In the genomic region with DNA sequence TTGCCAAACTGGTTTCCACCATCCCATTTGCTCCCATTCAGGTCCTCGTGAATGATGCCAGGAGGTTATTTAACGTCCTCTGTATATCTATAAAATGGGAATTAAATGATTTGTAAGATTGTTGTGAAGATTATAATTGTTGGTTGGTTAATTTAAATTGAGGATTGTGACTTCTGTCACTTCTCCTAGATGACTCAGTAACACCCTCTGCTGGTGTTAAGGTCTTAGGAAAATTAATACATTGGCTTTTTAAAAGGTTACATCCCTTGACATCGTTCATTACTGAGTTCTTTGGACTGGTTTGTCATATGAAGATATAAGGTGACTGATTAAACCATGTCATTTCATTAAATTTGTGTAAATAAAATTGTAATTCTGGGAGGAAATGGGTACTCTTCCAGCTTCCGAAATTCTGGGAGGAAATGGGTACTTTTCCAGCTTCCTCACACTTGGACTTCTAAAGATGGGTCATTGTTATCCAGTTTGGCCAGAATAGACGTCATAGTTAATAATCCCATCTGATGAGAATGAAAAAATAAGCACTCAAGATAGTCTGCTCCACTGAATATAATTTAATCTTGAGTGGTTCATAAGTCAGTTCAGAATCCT, we compare ENCODE assay signal across 8 cellular contexts. TPM values are rescaled to one million over a fixed set of nuclear protein-coding genes. Genes with fewer than 3 reads are reported as not detected.
DNase-seq lines count a peak whose midpoint lies in the region; ATAC-seq and TF ChIP-seq lines count a peak whose summit lies in the region.

No MANE protein-coding gene starts in this region.

- no peak overlapping the region for H3K4me3 ChIP-seq in DND-41 (ENCODE audit: low read depth in 1 of 2, low read length in 2 of 2)
- no peak overlapping the region for H3K4me3 ChIP-seq in LNCaP clone FGC (ENCODE audit: low read depth, low read length)
- no peak overlapping the region for H3K4me3 ChIP-seq in brain microvascular endothelial cell (ENCODE audit: low read depth, low read length)

- no peak overlapping the region for H3K9ac ChIP-seq in DND-41 (ENCODE audit: low read depth, low read length)

- no peak overlapping the region for H3K27ac ChIP-seq in DND-41 (ENCODE audit: low read length)
- H3K27ac ChIP-seq in brain microvascular endothelial cell = no peak overlapping the region

- H3K36me3 ChIP-seq in DND-41 (ENCODE audit: insufficient read depth, low read length) (no peaks in the 10 kb centered on the region), brain microvascular endothelial cell (replicated peaks) (no peaks in the 10 kb centered on the region)

- TF ChIP-seq CTCF in DND-41 (IDR thresholded peaks at IDR 0.05; ENCODE audit: borderline replicate concordance, extremely low read depth, low read length, poor library complexity, severe bottlenecking) = peak; percentile 53
- TF ChIP-seq CTCF in LNCaP clone FGC (IDR thresholded peaks at IDR 0.05; ENCODE audit: control insufficient read depth, extremely low read depth, insufficient read depth) = peak; percentile 54
- peak; percentile 39 for TF ChIP-seq CTCF in brain microvascular endothelial cell (IDR thresholded peaks at IDR 0.05; ENCODE audit: low read depth, low read length, missing control alignments)

- H3K79me2 ChIP-seq in DND-41 (ENCODE audit: insufficient read depth, low read length) = no peaks in the 10 kb centered on the region

- in situ Hi-C loops in brain microvascular endothelial cell (cut with HindIII; ENCODE audit: low pct_ligation_motif_present, low sequenced_read_pairs) = no loop called here

- no peak overlapping the region for H2AFZ ChIP-seq in DND-41 (ENCODE audit: low read depth, low read length)

- no peaks in the 10 kb centered on the region for H3K27me3 ChIP-seq in DND-41 (ENCODE audit: insufficient read depth, low read length, poor library complexity)
- H3K27me3 ChIP-seq in brain microvascular endothelial cell (replicated peaks) = no peaks in the 10 kb centered on the region

- H3K4me2 ChIP-seq in DND-41 (ENCODE audit: insufficient read depth, low read length) = no peak overlapping the region

- H4K20me1 ChIP-seq in DND-41 (ENCODE audit: insufficient read depth, low read length) = no peaks in the 10 kb centered on the region

- H3K4me1 ChIP-seq in DND-41 (ENCODE audit: insufficient read depth, low read length) = no peaks in the 10 kb centered on the region

- H3K9me3 ChIP-seq in DND-41 (ENCODE audit: insufficient read depth, low read length, severe bottlenecking) = no peaks in the 10 kb centered on the region

- ATAC-seq in DND-41 (ENCODE audit: insufficient read depth, low read depth) (no peak), HG03565 (IDR thresholded peaks at IDR 0.05; ENCODE audit: unreplicated experiment) (no peak), GM21381 (IDR thresholded peaks at IDR 0.05; ENCODE audit: unreplicated experiment) (no peak)

- DNase-seq in DND-41 (no peak), LNCaP clone FGC (ENCODE audit: low read depth) (peak; percentile 27), brain microvascular endothelial cell (no peak), myocyte (ENCODE audit: low read depth) (peak; percentile 59), SIG-M5 (lab: John Stamatoyannopoulos, UW) (no peak), activated gamma-delta T cell treated with Interleukin-2 at 50 U/mL for 16 hours (no peak)

RNA-seq across cellular contexts. Expression of gene PAQR5, which starts 33.3 kb away (rescaled TPM):
- 8.5 and 9.4 TPM in 2 replicates for total RNA-seq in myocyte
- 10.5 TPM for polyA plus RNA-seq in myocyte (2012)

Comparison
In these comparisons a context has a peak if more than half of its experiments do, and no peak if none do; other contexts are left out.
1. DNase-seq: peak in LNCaP clone FGC (single experiment) and myocyte (single experiment); none in DND-41 (single experiment), brain microvascular endothelial cell (single experiment), SIG-M5 (single experiment) and activated gamma-delta T cell treated with Interleukin-2 at 50 U/mL for 16 hours (single experiment).
2. Peak in every context shown above with its lines, with median percentiles within 50 percentile points of each other: CTCF ChIP-seq.